8 cellular contexts compared by ENCODE assay signal in the genomic region with DNA sequence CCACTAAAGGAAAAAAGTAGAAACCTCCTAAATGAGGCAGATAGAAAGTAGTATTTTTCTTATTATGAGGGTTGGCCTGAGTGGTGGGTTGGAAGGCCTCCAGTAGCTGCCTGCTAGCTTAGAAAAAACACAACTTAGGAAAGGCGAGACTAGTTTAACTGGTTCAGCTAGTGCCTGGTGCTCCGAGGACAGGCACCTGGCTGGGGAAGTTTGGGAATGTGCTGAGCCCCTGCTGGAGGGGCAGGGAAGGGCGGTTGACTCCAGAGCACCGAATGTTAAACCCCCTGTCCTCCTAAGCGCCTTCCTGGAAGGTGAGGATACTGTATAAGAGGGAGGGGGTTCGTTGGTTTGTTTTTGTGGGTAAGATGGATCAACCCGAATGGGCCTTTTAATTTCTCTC. TPM values are rescaled to one million over a fixed set of nuclear protein-coding genes. Genes with fewer than 3 reads are reported as not detected.
DNase-seq lines count a peak whose midpoint lies in the region; TF ChIP-seq lines count a peak whose summit lies in the region.

No MANE protein-coding gene starts in this region.

- H3K4me1 ChIP-seq in trophoblast cell (ENCODE audit: control insufficient read depth in 1 of 2, insufficient read depth in 2 of 2, low read length in 2 of 2) = peaks cover 36 to 55% of the 10 kb centered on the region in 2 experiments

- H2AFZ ChIP-seq in trophoblast cell (ENCODE audit: insufficient read depth, low read length, poor library complexity) = no peak overlapping the region

- H3K23ac ChIP-seq in trophoblast cell (ENCODE audit: low read length) = no peak overlapping the region

- H3K4me3 ChIP-seq in LNCaP clone FGC (ENCODE audit: low read depth, low read length) (peak overlapping the region; percentile 1; the same call in 1 of the 2 replicates), epithelial cell of esophagus (ENCODE audit: low read length) (no peak overlapping the region), trophoblast cell (ENCODE audit: low read depth, low read length) (no peak overlapping the region)

- peaks cover 10 to 12% of the 10 kb centered on the region in 2 experiments for H3K36me3 ChIP-seq in trophoblast cell (ENCODE audit: control insufficient read depth in 1 of 2, insufficient read depth in 2 of 2, low read length in 2 of 2)

- no peak overlapping the region for H2AK5ac ChIP-seq in trophoblast cell (ENCODE audit: low read length)

- H3K4ac ChIP-seq in trophoblast cell (ENCODE audit: low read depth, low read length) = peak overlapping the region; percentile 2

- H3K14ac ChIP-seq in trophoblast cell (ENCODE audit: low read length) = no peak overlapping the region

- H4K12ac ChIP-seq in trophoblast cell (ENCODE audit: low read depth, low read length) = no peak overlapping the region

- no peak overlapping the region for H3K18ac ChIP-seq in trophoblast cell (ENCODE audit: low read length)

- no peak overlapping the region for H3K9ac ChIP-seq in trophoblast cell (ENCODE audit: low read length)

- H3K27ac ChIP-seq in trophoblast cell (ENCODE audit: low read depth, low read length) = peak overlapping the region; percentile 41

- H4K8ac ChIP-seq in trophoblast cell (ENCODE audit: low read depth, low read length) = no peak overlapping the region

- no peaks in the 10 kb centered on the region for H3K27me3 ChIP-seq in trophoblast cell (ENCODE audit: insufficient read depth, low read length)

- H3K79me1 ChIP-seq in trophoblast cell (ENCODE audit: low read length) = peaks cover 18% of the 10 kb centered on the region

- DNase-seq in DMS 273 (lab: John Stamatoyannopoulos, UW; ENCODE audit: unreplicated experiment) = peak; percentile 48
- no peak for DNase-seq in DMS 273 treated with DMSO at 0.1 percent for 48 hours (lab: John Stamatoyannopoulos, UW)
- DNase-seq in LNCaP clone FGC (ENCODE audit: low read depth) = peak; percentile 94
- peak; percentile 87 for DNase-seq in epithelial cell of esophagus (ENCODE audit: low read depth)
- DNase-seq in trophoblast cell = peak; percentile 85 to 97
- no peak for DNase-seq in NCI-H1092 (lab: John Stamatoyannopoulos, UW)
- no peak for DNase-seq in activated CD8-positive, alpha-beta memory T cell treated with anti-CD3 and anti-CD28 coated beads, Interleukin-2, amount 50 U/mL, for 4 hours
- no peak for DNase-seq in activated gamma-delta T cell (lab: John Stamatoyannopoulos, UW)

- peaks cover 9% of the 10 kb centered on the region for H3K79me2 ChIP-seq in trophoblast cell (ENCODE audit: control insufficient read depth, insufficient read depth, low read length, poor library complexity)

- no peak overlapping the region for H2BK5ac ChIP-seq in trophoblast cell (ENCODE audit: low read depth, low read length, poor library complexity)

- WGBS in trophoblast cell (ENCODE audit: extremely low coverage, insufficient coverage, insufficient read length) = no CpG with 5 or more reads among the region's 7 CpGs

- peaks cover 2% of the 10 kb centered on the region for H3K9me3 ChIP-seq in trophoblast cell (ENCODE audit: insufficient read depth, low read depth, low read length)

- H2BK12ac ChIP-seq in trophoblast cell (ENCODE audit: low read length) = no peak overlapping the region

- no peak overlapping the region for H2BK120ac ChIP-seq in trophoblast cell (ENCODE audit: insufficient read depth, low read length, poor library complexity)

- no peak overlapping the region for H3K4me2 ChIP-seq in trophoblast cell (ENCODE audit: low read length)

- H4K91ac ChIP-seq in trophoblast cell (ENCODE audit: low read depth, low read length) = peak overlapping the region; percentile 72

- peak; percentile 53 for TF ChIP-seq CTCF in LNCaP clone FGC (IDR thresholded peaks at IDR 0.05; ENCODE audit: control insufficient read depth, extremely low read depth, insufficient read depth)
- peak; percentile 82 for TF ChIP-seq CTCF in epithelial cell of esophagus (IDR thresholded peaks at IDR 0.05; ENCODE audit: insufficient read depth, low read depth, low read length, missing control alignments)

RNA-seq across cellular contexts. Expression of a gene that starts 19.9 kb away (rescaled TPM):
- polyA plus RNA-seq in trophoblast cell (2013) = 0.08 and 0.15 TPM in 2 replicates

RNA-seq across cellular contexts. Expression of a gene that starts 51.6 kb away (rescaled TPM):
- 8.6 and 8.7 TPM in 2 replicates for polyA plus RNA-seq in trophoblast cell (2013)

Comparison
In these comparisons a context has a peak if more than half of its experiments do, and no peak if none do; other contexts are left out.
1. DNase-seq: peak in DMS 273 (single experiment), LNCaP clone FGC (single experiment), epithelial cell of esophagus (single experiment) and trophoblast cell (2 of 2); none in DMS 273 treated with DMSO at 0.1 percent for 48 hours (single experiment), NCI-H1092 (single experiment), activated CD8-positive, alpha-beta memory T cell treated with anti-CD3 and anti-CD28 coated beads, Interleukin-2, amount 50 U/mL, for 4 hours (single experiment) and activated gamma-delta T cell (single experiment).